17 cellular contexts compared by ENCODE assay signal in genomic region chr6:148864941-148865340, GRCh38.
A peak's percentile ranks its signal among the peaks of the same experiment; 100 is the strongest.
DNase-seq lines count a peak whose midpoint lies in the region; ATAC-seq and TF ChIP-seq lines count a peak whose summit lies in the region.
"Had no signal": no experiment of that assay in that cellular context is flagged by ENCODE, and none has a peak within 500 bp of the region (broad histone marks: within the 10 kb centered on the region; RNA-seq: fewer than 3 reads in every experiment).

No MANE protein-coding gene starts in this region.

- H3K27me3 ChIP-seq in GM23338 (ENCODE audit: insufficient read depth) (no peaks in the 10 kb centered on the region), brain microvascular endothelial cell (replicated peaks) (no peaks in the 10 kb centered on the region)
- H3K27me3 ChIP-seq: Peyer's patch had no signal

- no peak overlapping the region for H3K4me3 Mint-ChIP-seq in GM23338

- H3K4me2 ChIP-seq in GM23338 = peak overlapping the region; percentile 67; the same call in 1 of the 2 replicates

- H3K27ac ChIP-seq in GM23338 (ENCODE audit: low read depth) = peak overlapping the region; percentile 30; the same call in 1 of the 2 replicates
- H3K27ac ChIP-seq in coronary artery = no peak overlapping the region
- H3K27ac ChIP-seq in brain microvascular endothelial cell = no peak overlapping the region
- H3K27ac ChIP-seq: HL-60, Peyer's patch had no signal

- no peak for ATAC-seq in GM23338
- ATAC-seq: Right ventricle myocardium inferior had no signal

- peaks cover 99% of the 10 kb centered on the region for H3K79me2 ChIP-seq in GM23338 (replicated peaks; ENCODE audit: insufficient read depth)

- peaks cover 7% of the 10 kb centered on the region for H3K27me3 Mint-ChIP-seq in GM23338 (ENCODE audit: insufficient read depth, low read depth, poor library complexity)
- H3K27me3 Mint-ChIP-seq: CD8-positive, alpha-beta memory T cell had no signal

- DNase-seq in DMS 273 (lab: John Stamatoyannopoulos, UW; ENCODE audit: unreplicated experiment) (peak; percentile 25), GM23338 (ENCODE audit: low spot score) (no peak), NCI-H524 treated with DMSO at 0.1 percent for 48 hours (lab: John Stamatoyannopoulos, UW) (peak; percentile 17), cerebellar cortex (ENCODE audit: low spot score) (peak; percentile 76), HPDE6-E6E7 (ENCODE audit: extremely low spot score) (no peak), coronary artery (ENCODE audit: low spot score) (no peak), brain microvascular endothelial cell (no peak)
- DNase-seq: CD8-positive, alpha-beta memory T cell; H9; IMR-90; NCI-H1436; NCI-H446 treated with DMSO at 0.1 percent for 48 hours; NK-92 treated with Interleukin-12 subunit alpha and Interleukin-12 subunit beta, amount 100 ng/mL, for 24 hours; Peyer's patch; SW 1271 had no signal

- H4K20me1 ChIP-seq in GM23338 (replicated peaks; ENCODE audit: insufficient read depth) = peaks cover 15% of the 10 kb centered on the region

- H3K36me3 ChIP-seq in GM23338 (ENCODE audit: insufficient read depth) (no peaks in the 10 kb centered on the region), brain microvascular endothelial cell (replicated peaks) (no peaks in the 10 kb centered on the region)
- H3K36me3 ChIP-seq: Peyer's patch had no signal

- in situ Hi-C loops in brain microvascular endothelial cell (cut with HindIII; ENCODE audit: low pct_ligation_motif_present, low sequenced_read_pairs) = no loop called here

- H3F3A ChIP-seq in GM23338 (replicated peaks; ENCODE audit: low read depth) = no peaks in the 10 kb centered on the region

- H3K4me3 ChIP-seq in GM23338 = no peak overlapping the region; the same call in 1 of the 2 replicates
- no peak overlapping the region for H3K4me3 ChIP-seq in coronary artery
- no peak overlapping the region for H3K4me3 ChIP-seq in brain microvascular endothelial cell (ENCODE audit: low read depth, low read length)
- H3K4me3 ChIP-seq: Peyer's patch had no signal

- H3K36me3 Mint-ChIP-seq in GM23338 (ENCODE audit: low read depth) = peaks cover 10% of the 10 kb centered on the region; the same call in 2 of the 3 replicates

- no peaks in the 10 kb centered on the region for H3K9me2 ChIP-seq in GM23338 (ENCODE audit: insufficient read depth)

- H3K9me3 Mint-ChIP-seq in GM23338 = peaks cover 11% of the 10 kb centered on the region

- H3K27ac Mint-ChIP-seq in GM23338 = no peak overlapping the region
- H3K27ac Mint-ChIP-seq: CD8-positive, alpha-beta memory T cell had no signal

- H3K4me1 ChIP-seq in GM23338 (ENCODE audit: insufficient read depth) = peaks cover 58% of the 10 kb centered on the region
- H3K4me1 ChIP-seq: Peyer's patch had no signal

- TF ChIP-seq CTCF in GM23338 (conservative IDR thresholded peaks at IDR 0.05; ENCODE audit: low read depth in 2 of 2) (no peak), coronary artery (IDR thresholded peaks at IDR 0.05) (no peak), brain microvascular endothelial cell (IDR thresholded peaks at IDR 0.05; ENCODE audit: low read depth, low read length, missing control alignments) (no peak)

- H3K4me1 Mint-ChIP-seq in GM23338 = peaks cover 75% of the 10 kb centered on the region

- H2AFZ ChIP-seq in GM23338 = no peak overlapping the region

TF ChIP-seq in GM23338, 12 proteins besides CTCF, POLR2A, EP300 and RAD21 (continues in another document):
- TF ChIP-seq POLR2AphosphoS5 (IDR thresholded peaks at IDR 0.05; ENCODE audit: low read depth) (no peak), REST (IDR thresholded peaks at IDR 0.05; ENCODE audit: unreplicated experiment) (no peak), NANOG (IDR thresholded peaks at IDR 0.05; ENCODE audit: borderline replicate concordance) (no peak), EZH2 (IDR thresholded peaks at IDR 0.05; ENCODE audit: low read depth, unreplicated experiment) (no peak), JUNB (IDR thresholded peaks at IDR 0.05; ENCODE audit: unreplicated experiment) (no peak), EZH2phosphoT487 (IDR thresholded peaks at IDR 0.05; ENCODE audit: unreplicated experiment) (no peak), ZNF114 (CRISPR knock-in tag; IDR thresholded peaks at IDR 0.05) (no peak), STAT1 (IDR thresholded peaks at IDR 0.05; ENCODE audit: unreplicated experiment) (no peak), CREB1 (CRISPR knock-in tag; IDR thresholded peaks at IDR 0.05; ENCODE audit: low read depth) (no peak)
- TF ChIP-seq, protein P1, sequence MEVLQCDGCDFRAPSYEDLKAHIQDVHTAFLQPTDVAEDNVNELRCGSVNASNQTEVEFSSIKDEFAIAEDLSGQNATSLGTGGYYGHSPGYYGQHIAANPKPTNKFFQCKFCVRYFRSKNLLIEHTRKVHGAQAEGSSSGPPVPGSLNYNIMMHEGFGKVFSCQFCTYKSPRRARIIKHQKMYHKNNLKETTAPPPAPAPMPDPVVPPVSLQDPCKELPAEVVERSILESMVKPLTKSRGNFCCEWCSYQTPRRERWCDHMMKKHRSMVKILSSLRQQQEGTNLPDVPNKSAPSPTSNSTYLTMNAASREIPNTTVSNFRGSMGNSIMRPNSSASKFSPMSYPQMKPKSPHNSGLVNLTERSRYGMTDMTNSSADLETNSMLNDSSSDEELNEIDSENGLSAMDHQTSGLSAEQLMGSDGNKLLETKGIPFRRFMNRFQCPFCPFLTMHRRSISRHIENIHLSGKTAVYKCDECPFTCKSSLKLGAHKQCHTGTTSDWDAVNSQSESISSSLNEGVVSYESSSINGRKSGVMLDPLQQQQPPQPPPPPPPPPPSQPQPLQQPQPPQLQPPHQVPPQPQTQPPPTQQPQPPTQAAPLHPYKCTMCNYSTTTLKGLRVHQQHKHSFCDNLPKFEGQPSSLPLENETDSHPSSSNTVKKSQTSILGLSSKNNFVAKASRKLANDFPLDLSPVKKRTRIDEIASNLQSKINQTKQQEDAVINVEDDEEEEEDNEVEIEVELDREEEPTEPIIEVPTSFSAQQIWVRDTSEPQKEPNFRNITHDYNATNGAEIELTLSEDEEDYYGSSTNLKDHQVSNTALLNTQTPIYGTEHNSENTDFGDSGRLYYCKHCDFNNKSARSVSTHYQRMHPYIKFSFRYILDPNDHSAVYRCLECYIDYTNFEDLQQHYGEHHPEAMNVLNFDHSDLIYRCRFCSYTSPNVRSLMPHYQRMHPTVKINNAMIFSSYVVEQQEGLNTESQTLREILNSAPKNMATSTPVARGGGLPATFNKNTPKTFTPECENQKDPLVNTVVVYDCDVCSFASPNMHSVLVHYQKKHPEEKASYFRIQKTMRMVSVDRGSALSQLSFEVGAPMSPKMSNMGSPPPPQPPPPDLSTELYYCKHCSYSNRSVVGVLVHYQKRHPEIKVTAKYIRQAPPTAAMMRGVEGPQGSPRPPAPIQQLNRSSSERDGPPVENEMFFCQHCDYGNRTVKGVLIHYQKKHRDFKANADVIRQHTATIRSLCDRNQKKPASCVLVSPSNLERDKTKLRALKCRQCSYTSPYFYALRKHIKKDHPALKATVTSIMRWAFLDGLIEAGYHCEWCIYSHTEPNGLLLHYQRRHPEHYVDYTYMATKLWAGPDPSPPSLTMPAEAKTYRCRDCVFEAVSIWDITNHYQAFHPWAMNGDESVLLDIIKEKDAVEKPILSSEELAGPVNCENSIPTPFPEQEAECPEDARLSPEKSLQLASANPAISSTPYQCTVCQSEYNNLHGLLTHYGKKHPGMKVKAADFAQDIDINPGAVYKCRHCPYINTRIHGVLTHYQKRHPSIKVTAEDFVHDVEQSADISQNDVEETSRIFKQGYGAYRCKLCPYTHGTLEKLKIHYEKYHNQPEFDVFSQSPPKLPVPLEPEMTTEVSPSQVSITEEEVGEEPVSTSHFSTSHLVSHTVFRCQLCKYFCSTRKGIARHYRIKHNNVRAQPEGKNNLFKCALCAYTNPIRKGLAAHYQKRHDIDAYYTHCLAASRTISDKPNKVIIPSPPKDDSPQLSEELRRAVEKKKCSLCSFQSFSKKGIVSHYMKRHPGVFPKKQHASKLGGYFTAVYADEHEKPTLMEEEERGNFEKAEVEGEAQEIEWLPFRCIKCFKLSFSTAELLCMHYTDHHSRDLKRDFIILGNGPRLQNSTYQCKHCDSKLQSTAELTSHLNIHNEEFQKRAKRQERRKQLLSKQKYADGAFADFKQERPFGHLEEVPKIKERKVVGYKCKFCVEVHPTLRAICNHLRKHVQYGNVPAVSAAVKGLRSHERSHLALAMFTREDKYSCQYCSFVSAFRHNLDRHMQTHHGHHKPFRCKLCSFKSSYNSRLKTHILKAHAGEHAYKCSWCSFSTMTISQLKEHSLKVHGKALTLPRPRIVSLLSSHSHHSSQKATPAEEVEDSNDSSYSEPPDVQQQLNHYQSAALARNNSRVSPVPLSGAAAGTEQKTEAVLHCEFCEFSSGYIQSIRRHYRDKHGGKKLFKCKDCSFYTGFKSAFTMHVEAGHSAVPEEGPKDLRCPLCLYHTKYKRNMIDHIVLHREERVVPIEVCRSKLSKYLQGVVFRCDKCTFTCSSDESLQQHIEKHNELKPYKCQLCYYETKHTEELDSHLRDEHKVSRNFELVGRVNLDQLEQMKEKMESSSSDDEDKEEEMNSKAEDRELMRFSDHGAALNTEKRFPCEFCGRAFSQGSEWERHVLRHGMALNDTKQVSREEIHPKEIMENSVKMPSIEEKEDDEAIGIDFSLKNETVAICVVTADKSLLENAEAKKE (CRISPR knock-in tag; IDR thresholded peaks at IDR 0.05) = no peak

Comparison
In these comparisons a context has a peak if more than half of its experiments do, and no peak if none do; other contexts are left out.
1. DNase-seq: peak in DMS 273 (single experiment), NCI-H524 treated with DMSO at 0.1 percent for 48 hours (single experiment) and cerebellar cortex (single experiment); none in GM23338 (single experiment), HPDE6-E6E7 (single experiment), coronary artery (single experiment) and brain microvascular endothelial cell (single experiment).